In genomic region chr5:176744584-176744965, GRCh38 we compare ENCODE assay signal across 9 cellular contexts.
DNase-seq lines count a peak whose midpoint lies in the region; TF ChIP-seq lines count a peak whose summit lies in the region.
"Had no signal": no experiment of that assay in that cellular context is flagged by ENCODE, and none has a peak within 500 bp of the region (broad histone marks: within the 10 kb centered on the region; RNA-seq: fewer than 3 reads in every experiment).

No MANE protein-coding gene starts in this region.

- H3K36me3 ChIP-seq in parathyroid adenoma (ENCODE audit: control insufficient read depth, insufficient read depth, low read length), result no peaks in the 10 kb centered on the region
- no peaks in the 10 kb centered on the region for H3K36me3 ChIP-seq in CD8-positive, alpha-beta memory T cell (ENCODE audit: insufficient read depth, low read length)
- H3K36me3 ChIP-seq in HAP-1 (replicated peaks), result no peaks in the 10 kb centered on the region

- H3K27ac ChIP-seq in parathyroid adenoma, result no peak overlapping the region
- no peak overlapping the region for H3K27ac ChIP-seq in CD8-positive, alpha-beta memory T cell (ENCODE audit: low read depth, low read length)

- peaks cover 0 to 2% (median 0%) of the 10 kb centered on the region in 3 donors for H3K36me3 Mint-ChIP-seq in CD8-positive, alpha-beta memory T cell
- H3K36me3 Mint-ChIP-seq in activated naive CD8-positive, alpha-beta T cell treated with anti-CD3 and anti-CD28 coated beads for 36 hours, result no peaks in the 10 kb centered on the region

- no peak overlapping the region for H3K27ac Mint-ChIP-seq in CD8-positive, alpha-beta memory T cell
- no peak overlapping the region for H3K27ac Mint-ChIP-seq in activated naive CD8-positive, alpha-beta T cell treated with anti-CD3 and anti-CD28 coated beads for 36 hours
- H3K27ac Mint-ChIP-seq: naive B cell had no signal

- no peaks in the 10 kb centered on the region for H3K27me3 ChIP-seq in parathyroid adenoma (ENCODE audit: control insufficient read depth, insufficient read depth, low read length)
- peaks cover 55% of the 10 kb centered on the region for H3K27me3 ChIP-seq in CD8-positive, alpha-beta memory T cell (ENCODE audit: insufficient read depth, low read length, poor library complexity, severe bottlenecking)
- peaks cover 9% of the 10 kb centered on the region for H3K27me3 ChIP-seq in HAP-1 (ENCODE audit: low read depth)

- H2AFZ ChIP-seq in parathyroid adenoma, result no peak overlapping the region

- peaks cover 18 to 30% (median 28%) of the 10 kb centered on the region in 3 donors for H3K4me1 Mint-ChIP-seq in CD8-positive, alpha-beta memory T cell
- peaks cover 10% of the 10 kb centered on the region for H3K4me1 Mint-ChIP-seq in activated naive CD8-positive, alpha-beta T cell treated with anti-CD3 and anti-CD28 coated beads for 36 hours

- H3K79me2 ChIP-seq in parathyroid adenoma, result no peaks in the 10 kb centered on the region

- peaks cover 61 to 78% of the 10 kb centered on the region in 2 donors for H3K27me3 Mint-ChIP-seq in CD8-positive, alpha-beta memory T cell
- peaks cover 94% of the 10 kb centered on the region for H3K27me3 Mint-ChIP-seq in activated naive CD8-positive, alpha-beta T cell treated with anti-CD3 and anti-CD28 coated beads for 36 hours

- H3K9ac ChIP-seq in parathyroid adenoma, result no peak overlapping the region

- H3K4me1 ChIP-seq in parathyroid adenoma (no peaks in the 10 kb centered on the region), HAP-1 (no peaks in the 10 kb centered on the region)
- H3K4me1 ChIP-seq in CD8-positive, alpha-beta memory T cell (ENCODE audit: insufficient read depth, low read length), result peaks cover 20% of the 10 kb centered on the region

- TF ChIP-seq CTCF in LNCAP (IDR thresholded peaks at IDR 0.05), result peak; percentile 47
- TF ChIP-seq CTCF in choroid plexus epithelial cell (conservative IDR thresholded peaks at IDR 0.05; ENCODE audit: low read depth, low read length), result peak; percentile 43
- peak; percentile 19 for TF ChIP-seq CTCF in parathyroid adenoma (IDR thresholded peaks at IDR 0.05)

- in situ Hi-C loops in HAP-1 (cut with MboI; ENCODE audit: low sequenced_read_pairs), result no loop called here

- no peak overlapping the region for H3K4me2 ChIP-seq in parathyroid adenoma (ENCODE audit: low read length)

- CTCF ChIA-PET in CD8-positive, alpha-beta memory T cell (lab: Charles Lee), result no interaction called here

- H3K9me3 ChIP-seq in parathyroid adenoma (ENCODE audit: control insufficient read depth, low read length) (no peaks in the 10 kb centered on the region), HAP-1 (no peaks in the 10 kb centered on the region)
- H3K9me3 ChIP-seq in CD8-positive, alpha-beta memory T cell (ENCODE audit: low read length), result no peaks in the 10 kb centered on the region

- H3K9me3 Mint-ChIP-seq in CD8-positive, alpha-beta memory T cell, result no peaks in the 10 kb centered on the region
- no peaks in the 10 kb centered on the region for H3K9me3 Mint-ChIP-seq in activated naive CD8-positive, alpha-beta T cell treated with anti-CD3 and anti-CD28 coated beads for 36 hours

- H3K4me3 Mint-ChIP-seq in CD8-positive, alpha-beta memory T cell, result peak overlapping the region in 2 of 7 donors; percentile 27 to 54
- no peak overlapping the region for H3K4me3 Mint-ChIP-seq in activated naive CD8-positive, alpha-beta T cell treated with anti-CD3 and anti-CD28 coated beads for 36 hours

- POLR2A ChIA-PET in CD8-positive, alpha-beta memory T cell (lab: Charles Lee), result no interaction called here

- H3K4me3 ChIP-seq in choroid plexus epithelial cell (ENCODE audit: low read depth, low read length) (no peak overlapping the region), parathyroid adenoma (ENCODE audit: low read depth, low read length) (no peak overlapping the region), HAP-1 (no peak overlapping the region)
- no peak overlapping the region for H3K4me3 ChIP-seq in CD8-positive, alpha-beta memory T cell (ENCODE audit: low read length)

- DNase-seq in DMS53 (lab: John Stamatoyannopoulos, UW) (peak; percentile 49), DMS53 treated with DMSO at 0.1 percent for 48 hours (lab: John Stamatoyannopoulos, UW; ENCODE audit: unreplicated experiment) (no peak), choroid plexus epithelial cell (ENCODE audit: low read depth) (peak; percentile 7), HAP-1 (ENCODE audit: low spot score in 2 of 2) (no peak)
- no peak for DNase-seq in CD8-positive, alpha-beta memory T cell
- no peak for DNase-seq in activated naive CD8-positive, alpha-beta T cell treated with anti-CD3 and anti-CD28 coated beads for 36 hours
- DNase-seq: naive B cell had no signal

Comparison
In these comparisons a context has a peak if more than half of its experiments do, and no peak if none do; other contexts are left out.
1. DNase-seq: peak in DMS53 (single experiment) and choroid plexus epithelial cell (single experiment); none in DMS53 treated with DMSO at 0.1 percent for 48 hours (single experiment), CD8-positive, alpha-beta memory T cell (0 of 5), activated naive CD8-positive, alpha-beta T cell treated with anti-CD3 and anti-CD28 coated beads for 36 hours (single experiment) and HAP-1 (0 of 2).
2. Peak in every context shown above with its lines, with median percentiles within 50 percentile points of each other: CTCF ChIP-seq.